ENCODE assay signal across 11 cellular contexts in genomic region chr7:3068568-3068967, GRCh38. TPM values are rescaled to one million over a fixed set of nuclear protein-coding genes. Genes with fewer than 3 reads are reported as not detected.
DNase-seq lines count a peak whose midpoint lies in the region; ATAC-seq and TF ChIP-seq lines count a peak whose summit lies in the region.
"Had no signal": no experiment of that assay in that cellular context is flagged by ENCODE, and none has a peak within 500 bp of the region (broad histone marks: within the 10 kb centered on the region; RNA-seq: fewer than 3 reads in every experiment).

No MANE protein-coding gene starts in this region.

- H3K9me3 Mint-ChIP-seq in central memory CD8-positive, alpha-beta T cell: peaks cover 9% of the 10 kb centered on the region

- ATAC-seq in GM18508 (IDR thresholded peaks at IDR 0.05; ENCODE audit: insufficient read depth, unreplicated experiment): peak; percentile 63
- ATAC-seq in central memory CD8-positive, alpha-beta T cell (replicated peaks; ENCODE audit: extremely low read depth, poor library complexity, severe bottlenecking): no peak
- ATAC-seq in HG03460 (IDR thresholded peaks at IDR 0.05; ENCODE audit: unreplicated experiment): no peak
- no peak for ATAC-seq in HG03097 (IDR thresholded peaks at IDR 0.05; ENCODE audit: low FRiP score, unreplicated experiment)

- peak overlapping the region; percentile 84 for H3K27ac Mint-ChIP-seq in central memory CD8-positive, alpha-beta T cell (ENCODE audit: low read depth)

- H3K4me1 ChIP-seq in uterus: no peaks in the 10 kb centered on the region

- no peak for TF ChIP-seq POLR2A in uterus (IDR thresholded peaks at IDR 0.05)

- H3K4me3 ChIP-seq in uterus: no peak overlapping the region

- no peaks in the 10 kb centered on the region for H3K27me3 Mint-ChIP-seq in central memory CD8-positive, alpha-beta T cell

- peak; percentile 43 for DNase-seq in Ammon's horn (ENCODE audit: low spot score)
- peak; percentile 27 to 43 for DNase-seq in Kasumi-1 (lab: John Stamatoyannopoulos, UW)
- DNase-seq in central memory CD8-positive, alpha-beta T cell (ENCODE audit: low spot score in 2 of 2): no peak
- no peak for DNase-seq in SHP77 (lab: John Stamatoyannopoulos, UW)
- DNase-seq in uterus: no peak
- DNase-seq: activated CD4-positive, CD25-positive, alpha-beta regulatory T cell; NCI-H187 treated with DMSO at 0.1 percent for 48 hours had no signal

- peaks cover 84% of the 10 kb centered on the region for H3K4me1 Mint-ChIP-seq in central memory CD8-positive, alpha-beta T cell

- H3K36me3 Mint-ChIP-seq in central memory CD8-positive, alpha-beta T cell (ENCODE audit: insufficient read depth): peaks cover 7% of the 10 kb centered on the region

- TF ChIP-seq CTCF in uterus (IDR thresholded peaks at IDR 0.05): no peak

- H3K36me3 ChIP-seq in uterus: no peaks in the 10 kb centered on the region

- no peaks in the 10 kb centered on the region for H3K9me3 ChIP-seq in uterus

- peak overlapping the region; percentile 72 for H3K4me3 Mint-ChIP-seq in central memory CD8-positive, alpha-beta T cell
- H3K4me3 Mint-ChIP-seq: nephron had no signal

- intact Hi-C loops in uterus (cut with DNase I; ENCODE audit: low total_unique reads): no loop called here

- no peak overlapping the region for H3K27ac ChIP-seq in uterus

- no peaks in the 10 kb centered on the region for H3K27me3 ChIP-seq in uterus

RNA-seq across cellular contexts. Expression of gene CARD11, which starts 24.9 kb away (rescaled TPM):
- 1 to 10 TPM in 1 of 4 donors, under 1 TPM in 1, not detected in 2; 0.95 to 1.0 TPM for total RNA-seq in uterus

Comparison
In these comparisons a context has a peak if more than half of its experiments do, and no peak if none do; other contexts are left out.
1. DNase-seq: peak in Ammon's horn (single experiment) and Kasumi-1 (2 of 2); none in central memory CD8-positive, alpha-beta T cell (0 of 2), SHP77 (0 of 2) and uterus (0 of 2).